ENCODE assay signal across 8 cellular contexts in the genomic region with DNA sequence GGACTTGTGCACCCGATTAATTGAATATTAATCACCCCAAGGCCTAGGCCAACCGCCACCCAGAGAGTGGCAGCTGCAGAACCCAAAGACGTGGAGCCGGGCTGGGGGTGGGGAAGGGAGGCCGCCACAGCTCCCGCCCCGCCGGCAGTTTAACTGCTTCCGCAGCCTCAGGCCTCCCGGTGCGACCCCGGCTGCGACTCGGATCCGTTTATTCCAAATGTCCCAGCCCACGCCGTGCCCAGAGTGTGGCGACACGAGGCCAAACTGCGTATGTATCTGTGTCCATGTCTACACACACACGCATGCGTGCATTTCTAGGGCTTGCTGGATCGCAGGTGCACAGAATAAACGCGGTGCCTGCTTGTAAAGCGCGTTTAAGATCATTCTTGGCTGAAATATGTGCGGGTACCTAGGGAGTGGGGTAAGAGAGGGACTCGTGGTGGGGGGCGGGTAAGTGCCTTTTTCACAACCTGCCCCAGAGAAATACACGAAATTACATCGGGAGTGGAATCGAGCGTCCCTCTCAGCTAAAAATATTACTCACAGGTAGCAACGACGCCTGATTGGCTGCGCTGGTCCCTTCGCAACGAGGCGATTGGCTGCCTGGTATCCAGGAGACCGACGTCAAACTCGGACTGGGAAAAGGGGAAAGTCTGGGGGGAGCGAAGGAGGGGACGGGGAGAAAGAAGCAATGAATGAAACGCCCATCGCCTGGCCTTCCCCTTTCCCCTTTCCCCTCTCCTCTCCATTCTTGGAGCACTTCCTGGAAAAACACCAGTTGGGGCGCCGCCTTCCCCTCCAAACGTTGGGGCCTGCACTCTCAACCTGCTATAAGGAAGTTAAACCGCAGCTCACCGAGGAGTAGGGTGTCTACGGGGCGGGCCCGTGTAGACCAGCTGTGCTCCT. TPM values are rescaled to one million over a fixed set of nuclear protein-coding genes. Genes with fewer than 3 reads are reported as not detected.
DNase-seq lines count a peak whose midpoint lies in the region; ATAC-seq and TF ChIP-seq lines count a peak whose summit lies in the region.

No MANE protein-coding gene starts in this region.

- H3K79me1 ChIP-seq in H9 (ENCODE audit: insufficient read depth, low read depth, low read length, poor library complexity, severe bottlenecking): peaks cover 3% of the 10 kb centered on the region

- H3K9me3 ChIP-seq in H9 (ENCODE audit: control insufficient read depth, low read depth, low read length): no peaks in the 10 kb centered on the region
- H3K9me3 ChIP-seq in MG63: no peaks in the 10 kb centered on the region

- no peak overlapping the region for H2BK12ac ChIP-seq in H9 (ENCODE audit: insufficient read length, low read depth, low read length)

- no peak overlapping the region for H3K23ac ChIP-seq in H9 (ENCODE audit: insufficient read length, low read depth, low read length)

- no peaks in the 10 kb centered on the region for H3K4me1 ChIP-seq in H9 (ENCODE audit: insufficient read depth, low read length)

- H3K4me3 Mint-ChIP-seq in H9: peak overlapping the region; percentile 90 to 93
- peak overlapping the region; percentile 92 for H3K4me3 Mint-ChIP-seq in natural killer cell treated with Interleukin-12 subunit alpha and Interleukin-12 subunit beta and Interleukin-15 and Interleukin-18, amount 100 ng/mL, for 72 hours

- no peaks in the 10 kb centered on the region for H3K27me3 Mint-ChIP-seq in H9 (ENCODE audit: low read depth)
- peaks cover 0 to 5% of the 10 kb centered on the region in 2 donors for H3K27me3 Mint-ChIP-seq in natural killer cell treated with Interleukin-12 subunit alpha and Interleukin-12 subunit beta and Interleukin-15 and Interleukin-18, amount 100 ng/mL, for 72 hours

- H3K9me3 Mint-ChIP-seq in H9: no peaks in the 10 kb centered on the region; a peak in 2 of 5 replicates
- H3K9me3 Mint-ChIP-seq in natural killer cell treated with Interleukin-12 subunit alpha and Interleukin-12 subunit beta and Interleukin-15 and Interleukin-18, amount 100 ng/mL, for 72 hours: no peaks in the 10 kb centered on the region

- H3K23me2 ChIP-seq in H9 (ENCODE audit: insufficient read length, low read depth, low read length, poor library complexity, severe bottlenecking): peaks cover 4% of the 10 kb centered on the region

- H3K27ac ChIP-seq in H9 (ENCODE audit: insufficient read length, low read depth, low read length): peak overlapping the region; percentile 69

- H4K5ac ChIP-seq in H9 (ENCODE audit: insufficient read length, low read depth, low read length): peak overlapping the region; percentile 38

- ATAC-seq in natural killer cell treated with Interleukin-12 subunit alpha and Interleukin-12 subunit beta and Interleukin-15 and Interleukin-18, amount 100 ng/mL, for 72 hours: peak; percentile 40 to 45

- H3K4ac ChIP-seq in H9 (ENCODE audit: low read depth, low read length): peak overlapping the region; percentile 13; the same call in 1 of the 2 replicates

- H2AFZ ChIP-seq in H9 (ENCODE audit: low read length): no peak overlapping the region

- H3K56ac ChIP-seq in H9 (ENCODE audit: insufficient read length, low read depth, low read length): no peak overlapping the region

- no peak overlapping the region for H2BK20ac ChIP-seq in H9 (ENCODE audit: low read depth, low read length, poor library complexity, severe bottlenecking)

- peak overlapping the region; percentile 99 to 100 (median 99) for H3K27ac Mint-ChIP-seq in H9
- peak overlapping the region; percentile 89 to 92 for H3K27ac Mint-ChIP-seq in natural killer cell treated with Interleukin-12 subunit alpha and Interleukin-12 subunit beta and Interleukin-15 and Interleukin-18, amount 100 ng/mL, for 72 hours

- H2AK5ac ChIP-seq in H9 (ENCODE audit: insufficient read length, low read length): no peak overlapping the region

- TF ChIP-seq CTCF in H9 (conservative IDR thresholded peaks at IDR 0.05) (no peak), fibroblast of the aortic adventitia (IDR thresholded peaks at IDR 0.05; ENCODE audit: insufficient read depth, low read length) (no peak)

- H3K4me3 ChIP-seq in MG63: peak overlapping the region; percentile 64
- H3K4me3 ChIP-seq in fibroblast of the aortic adventitia (ENCODE audit: low read depth, low read length): peak overlapping the region; percentile 79

- no peak overlapping the region for H4K91ac ChIP-seq in H9 (ENCODE audit: insufficient read length, low read depth, low read length)

- peaks cover 5 to 17% (median 12%) of the 10 kb centered on the region in 3 experiments; a peak in 6 of 7 replicates for H3K36me3 Mint-ChIP-seq in H9 (ENCODE audit: insufficient read depth in 1 of 3, low read depth in 3 of 3)
- H3K36me3 Mint-ChIP-seq in natural killer cell treated with Interleukin-12 subunit alpha and Interleukin-12 subunit beta and Interleukin-15 and Interleukin-18, amount 100 ng/mL, for 72 hours: peaks cover 12% of the 10 kb centered on the region

- peak; percentile 91 for DNase-seq in EH (ENCODE audit: low read depth)
- DNase-seq in H9: peak; percentile 99
- peak; percentile 97 for DNase-seq in MG63
- DNase-seq in activated effector memory CD4-positive, alpha-beta T cell treated with anti-CD3 and anti-CD28 coated beads, Interleukin-2, amount 50 U/mL, for 16 hours: peak; percentile 94
- peak; percentile 95 for DNase-seq in fibroblast of the aortic adventitia (ENCODE audit: low read depth)
- peak; percentile 84 for DNase-seq in natural killer cell treated with Interleukin-12 subunit alpha and Interleukin-12 subunit beta and Interleukin-15 and Interleukin-18, amount 100 ng/mL, for 72 hours (ENCODE audit: low spot score)
- peak; percentile 80 for DNase-seq in stimulated activated naive CD4-positive, alpha-beta T cell treated with Interleukin-2 at 50 U/mL for 16 hours (lab: John Stamatoyannopoulos, UW)

- H3K18ac ChIP-seq in H9 (ENCODE audit: insufficient read length, low read depth, low read length): peak overlapping the region; percentile 96

- H3K27me3 ChIP-seq in H9 (ENCODE audit: insufficient read depth, low read length) (no peaks in the 10 kb centered on the region), MG63 (no peaks in the 10 kb centered on the region)

- peak overlapping the region; percentile 73 for H3K9ac ChIP-seq in H9 (ENCODE audit: extremely low read depth, insufficient read length, low read length)

- WGBS in H9 (ENCODE audit: extremely low coverage, insufficient read length, low lambda C conversion rate): no CpG with 5 or more reads among the region's 55 CpGs

- peaks cover 7% of the 10 kb centered on the region; the same call in 1 of the 2 replicates for H3K79me2 ChIP-seq in H9 (ENCODE audit: insufficient read depth, low read length)

- H3K4me2 ChIP-seq in H9 (ENCODE audit: insufficient read depth, insufficient read length, low read length): peak overlapping the region; percentile 71

- H4K20me1 ChIP-seq in H9 (ENCODE audit: control insufficient read depth, insufficient read depth, insufficient read length): no peaks in the 10 kb centered on the region

- peak overlapping the region; percentile 31 for H2BK5ac ChIP-seq in H9 (ENCODE audit: insufficient read length, low read length)

- no peak overlapping the region for H3T11ph ChIP-seq in H9 (ENCODE audit: low read length)

- H3K4me1 Mint-ChIP-seq in H9: peaks cover 27 to 30% of the 10 kb centered on the region in 2 experiments
- peaks cover 39 to 54% of the 10 kb centered on the region in 2 donors for H3K4me1 Mint-ChIP-seq in natural killer cell treated with Interleukin-12 subunit alpha and Interleukin-12 subunit beta and Interleukin-15 and Interleukin-18, amount 100 ng/mL, for 72 hours (ENCODE audit: low read depth in 2 of 2)

- H3K36me3 ChIP-seq in MG63: peaks cover 25% of the 10 kb centered on the region

- H4K8ac ChIP-seq in H9 (replicated peaks; ENCODE audit: insufficient read length, low read depth, low read length): no peak overlapping the region

- peak; percentile 80 for TF ChIP-seq POLR2A in Raji (IDR thresholded peaks at IDR 0.05; ENCODE audit: insufficient read depth, low read depth, low read length)

- H3K14ac ChIP-seq in H9 (ENCODE audit: insufficient read depth, low read length): peak overlapping the region; percentile 88

- no peak overlapping the region for H2BK15ac ChIP-seq in H9 (ENCODE audit: low read depth, low read length)

- no peak overlapping the region for H2BK120ac ChIP-seq in H9 (ENCODE audit: low read depth, low read length, poor library complexity, severe bottlenecking)

RNA-seq across cellular contexts. Expression of gene TOB1, which starts 1.0 kb away (rescaled TPM):
- 31.2 and 31.6 TPM in 2 replicates for total RNA-seq in H9 (2021)
- 16.0 and 17.5 TPM in 2 replicates for total RNA-seq in MG63 (2014; rRNA removed; shearing (Covaris generic); ENCODE audit: low replicate concordance)
- 12.0 and 21.1 TPM in 2 replicates for total RNA-seq in fibroblast of the aortic adventitia (ENCODE audit: low replicate concordance)
- total RNA-seq in natural killer cell treated with Interleukin-12 subunit alpha and Interleukin-12 subunit beta and Interleukin-15 and Interleukin-18, amount 100 ng/mL, for 72 hours: 10 to 100 TPM; 12.1 to 30.7 TPM

RNA-seq across cellular contexts. Expression of gene WFIKKN2, which starts 31.8 kb away (rescaled TPM):
- total RNA-seq in H9 (2021): 1.0 and 1.1 TPM in 2 replicates
- total RNA-seq in MG63 (2014; rRNA removed; shearing (Covaris generic); ENCODE audit: low replicate concordance): not detected in 2 replicates
- total RNA-seq in fibroblast of the aortic adventitia (ENCODE audit: low replicate concordance): under 0.01 and 0.25 TPM in 2 replicates
- total RNA-seq in natural killer cell treated with Interleukin-12 subunit alpha and Interleukin-12 subunit beta and Interleukin-15 and Interleukin-18, amount 100 ng/mL, for 72 hours: not detected

Comparison
In these comparisons a context has a peak if more than half of its experiments do, and no peak if none do; other contexts are left out.
1. Peak in every context shown above with its lines: DNase-seq, ATAC-seq, H3K4me3 ChIP-seq and H3K27ac ChIP-seq.